ENCODE assay signal across 1 cellular context in the genomic region with DNA sequence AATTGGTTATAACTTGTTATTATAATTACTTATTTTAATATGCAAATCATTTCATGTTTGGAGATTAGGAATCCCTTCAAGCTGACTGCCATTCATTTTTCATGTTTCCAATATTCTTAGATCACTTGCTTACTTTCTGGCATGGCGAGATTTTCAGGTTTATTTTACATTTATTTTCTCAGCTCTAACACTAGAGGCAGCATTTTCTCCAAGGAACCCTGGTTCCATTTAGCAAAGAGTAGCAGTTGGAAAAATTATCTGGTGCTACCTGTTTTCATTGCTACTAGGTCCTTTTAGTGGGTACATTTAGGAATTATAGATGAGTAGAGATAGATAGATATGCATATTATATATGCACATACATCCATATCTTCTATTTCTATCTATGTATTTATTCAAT.
TF ChIP-seq lines count a peak whose summit lies in the region.

No MANE protein-coding gene starts in this region.

TF ChIP-seq in SK-N-SH, 30 proteins besides CTCF, POLR2A, EP300 and RAD21 (continued from another document):
- TF ChIP-seq, protein P1, sequence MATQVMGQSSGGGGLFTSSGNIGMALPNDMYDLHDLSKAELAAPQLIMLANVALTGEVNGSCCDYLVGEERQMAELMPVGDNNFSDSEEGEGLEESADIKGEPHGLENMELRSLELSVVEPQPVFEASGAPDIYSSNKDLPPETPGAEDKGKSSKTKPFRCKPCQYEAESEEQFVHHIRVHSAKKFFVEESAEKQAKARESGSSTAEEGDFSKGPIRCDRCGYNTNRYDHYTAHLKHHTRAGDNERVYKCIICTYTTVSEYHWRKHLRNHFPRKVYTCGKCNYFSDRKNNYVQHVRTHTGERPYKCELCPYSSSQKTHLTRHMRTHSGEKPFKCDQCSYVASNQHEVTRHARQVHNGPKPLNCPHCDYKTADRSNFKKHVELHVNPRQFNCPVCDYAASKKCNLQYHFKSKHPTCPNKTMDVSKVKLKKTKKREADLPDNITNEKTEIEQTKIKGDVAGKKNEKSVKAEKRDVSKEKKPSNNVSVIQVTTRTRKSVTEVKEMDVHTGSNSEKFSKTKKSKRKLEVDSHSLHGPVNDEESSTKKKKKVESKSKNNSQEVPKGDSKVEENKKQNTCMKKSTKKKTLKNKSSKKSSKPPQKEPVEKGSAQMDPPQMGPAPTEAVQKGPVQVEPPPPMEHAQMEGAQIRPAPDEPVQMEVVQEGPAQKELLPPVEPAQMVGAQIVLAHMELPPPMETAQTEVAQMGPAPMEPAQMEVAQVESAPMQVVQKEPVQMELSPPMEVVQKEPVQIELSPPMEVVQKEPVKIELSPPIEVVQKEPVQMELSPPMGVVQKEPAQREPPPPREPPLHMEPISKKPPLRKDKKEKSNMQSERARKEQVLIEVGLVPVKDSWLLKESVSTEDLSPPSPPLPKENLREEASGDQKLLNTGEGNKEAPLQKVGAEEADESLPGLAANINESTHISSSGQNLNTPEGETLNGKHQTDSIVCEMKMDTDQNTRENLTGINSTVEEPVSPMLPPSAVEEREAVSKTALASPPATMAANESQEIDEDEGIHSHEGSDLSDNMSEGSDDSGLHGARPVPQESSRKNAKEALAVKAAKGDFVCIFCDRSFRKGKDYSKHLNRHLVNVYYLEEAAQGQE (IDR thresholded peaks at IDR 0.05; ENCODE audit: low read depth, low read length), result no peak
- no peak for TF ChIP-seq EZH2phosphoT487 (IDR thresholded peaks at IDR 0.05; ENCODE audit: borderline replicate concordance, low read depth)
- no peak for TF ChIP-seq TEAD4 (IDR thresholded peaks at IDR 0.05; ENCODE audit: borderline replicate concordance, insufficient read depth)
TF ChIP-seq in SK-N-SH: peak in this region for 0.
